1 cellular context compared by ENCODE assay signal in genomic region chr7:148915211-148915610, GRCh38.
TF ChIP-seq lines count a peak whose summit lies in the region.

No MANE protein-coding gene starts in this region.

TF ChIP-seq in GM12878, 131 proteins besides CTCF, POLR2A, EP300 and RAD21:
- TF ChIP-seq EED (IDR thresholded peaks at IDR 0.05; ENCODE audit: low read depth) (no peak), SPI1 (IDR thresholded peaks at IDR 0.05; ENCODE audit: borderline replicate concordance, insufficient read depth, low read depth, low read length) (no peak), IRF5 (IDR thresholded peaks at IDR 0.05; ENCODE audit: borderline replicate concordance) (no peak), POLR2AphosphoS2 (IDR thresholded peaks at IDR 0.05; ENCODE audit: low read depth, low read length) (no peak), RAD51 (IDR thresholded peaks at IDR 0.05) (no peak), HDAC6 (IDR thresholded peaks at IDR 0.05; ENCODE audit: unreplicated experiment) (no peak), RELB (IDR thresholded peaks at IDR 0.05; ENCODE audit: low read depth) (no peak), PML (IDR thresholded peaks at IDR 0.05; ENCODE audit: low read length) (no peak), ASH2L (IDR thresholded peaks at IDR 0.05; ENCODE audit: borderline replicate concordance, low read depth) (no peak), TBL1XR1 (IDR thresholded peaks at IDR 0.05; ENCODE audit: low read depth, low read length) (no peak), POLR2AphosphoS5 (IDR thresholded peaks at IDR 0.05; ENCODE audit: low read length) (no peak), MTA2 (IDR thresholded peaks at IDR 0.05; ENCODE audit: low read depth) (no peak)
- TF ChIP-seq, protein P1, sequence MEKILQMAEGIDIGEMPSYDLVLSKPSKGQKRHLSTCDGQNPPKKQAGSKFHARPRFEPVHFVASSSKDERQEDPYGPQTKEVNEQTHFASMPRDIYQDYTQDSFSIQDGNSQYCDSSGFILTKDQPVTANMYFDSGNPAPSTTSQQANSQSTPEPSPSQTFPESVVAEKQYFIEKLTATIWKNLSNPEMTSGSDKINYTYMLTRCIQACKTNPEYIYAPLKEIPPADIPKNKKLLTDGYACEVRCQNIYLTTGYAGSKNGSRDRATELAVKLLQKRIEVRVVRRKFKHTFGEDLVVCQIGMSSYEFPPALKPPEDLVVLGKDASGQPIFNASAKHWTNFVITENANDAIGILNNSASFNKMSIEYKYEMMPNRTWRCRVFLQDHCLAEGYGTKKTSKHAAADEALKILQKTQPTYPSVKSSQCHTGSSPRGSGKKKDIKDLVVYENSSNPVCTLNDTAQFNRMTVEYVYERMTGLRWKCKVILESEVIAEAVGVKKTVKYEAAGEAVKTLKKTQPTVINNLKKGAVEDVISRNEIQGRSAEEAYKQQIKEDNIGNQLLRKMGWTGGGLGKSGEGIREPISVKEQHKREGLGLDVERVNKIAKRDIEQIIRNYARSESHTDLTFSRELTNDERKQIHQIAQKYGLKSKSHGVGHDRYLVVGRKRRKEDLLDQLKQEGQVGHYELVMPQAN (conservative IDR thresholded peaks at IDR 0.05): no peak
